In the genomic region with DNA sequence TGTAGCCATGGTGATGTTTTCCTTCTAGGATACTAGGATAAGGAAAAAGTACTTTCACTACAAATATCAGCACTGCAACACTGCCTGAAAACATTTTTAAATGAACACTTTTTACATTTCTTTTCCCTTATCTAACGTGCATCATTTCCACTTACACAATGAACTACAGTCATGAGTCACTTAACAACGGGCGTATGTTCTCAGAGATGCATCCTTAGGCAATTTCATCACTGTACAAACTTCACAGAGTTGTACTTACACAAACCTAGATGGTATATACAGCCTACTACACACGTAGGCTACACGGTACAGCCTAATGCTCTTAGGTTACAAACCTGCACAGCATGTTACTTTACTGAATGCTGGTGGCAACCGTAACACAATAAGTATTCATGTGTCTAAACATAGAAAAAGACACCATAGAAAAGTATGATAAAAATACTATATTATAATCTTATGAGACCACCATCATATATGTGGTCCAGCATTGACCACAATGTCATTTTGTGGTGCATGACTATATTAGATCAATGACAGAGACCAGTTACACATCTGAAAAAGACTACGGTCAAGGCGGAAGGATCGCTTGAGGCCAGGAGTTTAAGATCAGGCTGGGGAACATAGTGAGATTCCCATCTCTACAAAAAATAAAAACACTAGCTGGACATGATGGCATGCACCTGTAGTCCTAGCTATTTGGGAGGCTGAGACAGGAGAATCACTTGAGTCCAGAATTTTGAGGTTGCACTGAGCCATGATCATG, we compare ENCODE assay signal across 13 cellular contexts. TPM values are rescaled to one million over a fixed set of nuclear protein-coding genes. Genes with fewer than 3 reads are reported as not detected.
DNase-seq lines count a peak whose midpoint lies in the region; FAIRE-seq and TF ChIP-seq lines count a peak whose summit lies in the region.
"Had no signal": no experiment of that assay in that cellular context is flagged by ENCODE, and none has a peak within 500 bp of the region (broad histone marks: within the 10 kb centered on the region; RNA-seq: fewer than 3 reads in every experiment).

No MANE protein-coding gene starts in this region.

- DNase-seq in H4 (ENCODE audit: low spot score) = peak; percentile 41
- DNase-seq in RPMI7951 (ENCODE audit: low read depth) = peak; percentile 81
- peak; percentile 95 for DNase-seq in epithelial cell of esophagus (ENCODE audit: low read depth)
- DNase-seq in osteocyte (ENCODE audit: extremely low spot score, unreplicated experiment) = no peak
- DNase-seq in activated CD8-positive, alpha-beta memory T cell treated with anti-CD3 and anti-CD28 coated beads, Interleukin-2, amount 50 U/mL, for 4 hours = no peak
- no peak for DNase-seq in GM12891 (ENCODE audit: insufficient read length, low spot score)
- DNase-seq in spleen = no peak
- DNase-seq: islet precursor cell; NCI-H2081 treated with DMSO at 0.1 percent for 48 hours; stimulated activated CD8-positive, alpha-beta memory T cell treated with anti-CD3 and anti-CD28 coated beads, Interleukin-4, amount 100 ng/mL, for 48 hours had no signal

- H3K27me3 Mint-ChIP-seq in osteocyte (ENCODE audit: unreplicated experiment) = no peaks in the 10 kb centered on the region

- H3K4me1 ChIP-seq in spleen = peaks cover 0 to 61% (median 12%) of the 10 kb centered on the region in 6 donors

- FAIRE-seq in GM12891 (lab: Jason Lieb, UNC) = no peak
- FAIRE-seq: GM19239 had no signal

- 77 to 93% (median 85%) methylated on average over 9 of the region's 9 CpGs for WGBS in spleen, 5 donors

- H3K4me1 Mint-ChIP-seq in osteocyte (ENCODE audit: unreplicated experiment) = peaks cover 17% of the 10 kb centered on the region

- no peaks in the 10 kb centered on the region for H3K9me3 Mint-ChIP-seq in osteocyte (ENCODE audit: unreplicated experiment)

- H3K36me3 ChIP-seq in spleen = peaks cover 0 to 58% (median 33%) of the 10 kb centered on the region in 6 donors

- TF ChIP-seq POLR2A in GM12891 (IDR thresholded peaks at IDR 0.05; ENCODE audit: low read depth, low read length) = no peak
- no peak for TF ChIP-seq POLR2A in spleen (IDR thresholded peaks at IDR 0.05)

- no peaks in the 10 kb centered on the region for H3K27me3 ChIP-seq in spleen (replicated peaks in 1 of 7)
- H3K27me3 ChIP-seq: right atrium auricular region had no signal

- no peak for TF ChIP-seq CTCF in epithelial cell of esophagus (IDR thresholded peaks at IDR 0.05; ENCODE audit: insufficient read depth, low read depth, low read length, missing control alignments)
- no peak for TF ChIP-seq CTCF in osteocyte (IDR thresholded peaks at IDR 0.05)
- no peak for TF ChIP-seq CTCF in spleen (IDR thresholded peaks at IDR 0.05 in 8 of 11, conservative IDR thresholded peaks at IDR 0.05 in 3 of 11)

- no peak overlapping the region for H3K4me3 ChIP-seq in epithelial cell of esophagus (ENCODE audit: low read length)
- H3K4me3 ChIP-seq in spleen = no peak overlapping the region
- H3K4me3 ChIP-seq: coronary artery, right atrium auricular region had no signal

- H3K4me3 Mint-ChIP-seq in osteocyte (ENCODE audit: unreplicated experiment) = no peak overlapping the region

- no peaks in the 10 kb centered on the region for H3K9me3 ChIP-seq in spleen
- H3K9me3 ChIP-seq: right atrium auricular region had no signal

- H3K27ac Mint-ChIP-seq in osteocyte (ENCODE audit: unreplicated experiment) = peak overlapping the region; percentile 42

- H3K27ac ChIP-seq in spleen = no peak overlapping the region
- H3K27ac ChIP-seq: coronary artery, right atrium auricular region had no signal

- intact Hi-C loops in spleen (cut with DNase I; ENCODE audit: low total_unique reads) = no loop called here

- H3K36me3 Mint-ChIP-seq in osteocyte (ENCODE audit: unreplicated experiment) = peaks cover 19% of the 10 kb centered on the region

TF ChIP-seq in GM12891, 5 proteins besides CTCF, POLR2A, EP300 and RAD21:
- TF ChIP-seq POLR2AphosphoS5 (IDR thresholded peaks at IDR 0.05; ENCODE audit: low read depth, low read length) = no peak
- no peak for TF ChIP-seq PAX5 (IDR thresholded peaks at IDR 0.05; ENCODE audit: insufficient read depth, low read length, severe bottlenecking)
- TF ChIP-seq TAF1 (IDR thresholded peaks at IDR 0.05; ENCODE audit: low read depth, low read length) = no peak
- TF ChIP-seq SPI1 (IDR thresholded peaks at IDR 0.05; ENCODE audit: low read depth, low read length) = no peak
- no peak for TF ChIP-seq POU2F2 (IDR thresholded peaks at IDR 0.05; ENCODE audit: low read depth, low read length)

RNA-seq across cellular contexts. Expression of gene WDR33, which starts 39.8 kb away (rescaled TPM):
- total RNA-seq in H4 (2014; rRNA removed; shearing (Covaris generic)) = 11.1 and 29.9 TPM in 2 replicates
- total RNA-seq in RPMI7951 (2014; rRNA removed; shearing (Covaris generic)) = 27.6 and 27.8 TPM in 2 replicates
- total RNA-seq in osteocyte = 37.9 and 43.3 TPM in 2 replicates
- 16.5 TPM for polyA plus RNA-seq in GM12891 (2012; ENCODE audit: low read depth, missing spikeins)
- 10 to 100 TPM; 56.6 to 85.3 (median 64.1) TPM for total RNA-seq in spleen
- 10 to 100 TPM; 15.4 to 18.4 (median 17.5) TPM for polyA plus RNA-seq in spleen

Comparison
In these comparisons a context has a peak if more than half of its experiments do, and no peak if none do; other contexts are left out.
1. DNase-seq: peak in H4 (single experiment), RPMI7951 (single experiment) and epithelial cell of esophagus (single experiment); none in osteocyte (single experiment), activated CD8-positive, alpha-beta memory T cell treated with anti-CD3 and anti-CD28 coated beads, Interleukin-2, amount 50 U/mL, for 4 hours (single experiment), GM12891 (single experiment) and spleen (single experiment).